1 cellular context compared by ENCODE assay signal in the genomic region with DNA sequence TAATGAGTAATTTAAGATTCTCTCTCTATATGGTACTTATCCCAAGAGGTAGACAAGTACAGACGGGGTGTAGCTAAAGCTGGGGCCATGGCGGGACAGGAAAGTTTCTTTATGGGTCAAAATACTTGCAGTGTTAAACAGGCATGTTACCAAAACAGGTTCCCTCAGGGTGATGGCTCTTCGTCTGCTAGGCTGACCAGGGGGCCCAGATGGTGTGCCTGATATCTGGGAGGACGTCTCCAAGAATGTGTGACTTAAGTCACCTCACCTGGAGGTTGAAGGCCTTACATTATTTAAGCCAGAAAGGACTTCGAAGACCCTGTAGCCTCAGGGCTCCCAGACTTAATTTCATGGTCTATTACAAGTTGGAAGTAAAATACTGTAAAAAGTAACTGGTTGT.
TF ChIP-seq lines count a peak whose summit lies in the region.

No MANE protein-coding gene starts in this region.

TF ChIP-seq in HepG2, 621 proteins besides CTCF, POLR2A, EP300 and RAD21 (continued from another document):
- no peak for TF ChIP-seq ZNF138 (CRISPR knock-in tag; IDR thresholded peaks at IDR 0.05; ENCODE audit: low read depth)
- TF ChIP-seq DMTF1 (CRISPR knock-in tag; IDR thresholded peaks at IDR 0.05) = no peak
- TF ChIP-seq MAZ (IDR thresholded peaks at IDR 0.05; ENCODE audit: borderline replicate concordance, low read depth, low read length) = no peak
- no peak for TF ChIP-seq MAZ (CRISPR knock-in tag; IDR thresholded peaks at IDR 0.05; ENCODE audit: low read depth)
- no peak for TF ChIP-seq ZNF546 (CRISPR knock-in tag; conservative IDR thresholded peaks at IDR 0.05)
- TF ChIP-seq, protein P1, sequence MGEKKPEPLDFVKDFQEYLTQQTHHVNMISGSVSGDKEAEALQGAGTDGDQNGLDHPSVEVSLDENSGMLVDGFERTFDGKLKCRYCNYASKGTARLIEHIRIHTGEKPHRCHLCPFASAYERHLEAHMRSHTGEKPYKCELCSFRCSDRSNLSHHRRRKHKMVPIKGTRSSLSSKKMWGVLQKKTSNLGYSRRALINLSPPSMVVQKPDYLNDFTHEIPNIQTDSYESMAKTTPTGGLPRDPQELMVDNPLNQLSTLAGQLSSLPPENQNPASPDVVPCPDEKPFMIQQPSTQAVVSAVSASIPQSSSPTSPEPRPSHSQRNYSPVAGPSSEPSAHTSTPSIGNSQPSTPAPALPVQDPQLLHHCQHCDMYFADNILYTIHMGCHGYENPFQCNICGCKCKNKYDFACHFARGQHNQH (CRISPR knock-in tag; IDR thresholded peaks at IDR 0.05) = no peak
- TF ChIP-seq SRF (IDR thresholded peaks at IDR 0.05; ENCODE audit: low read depth, low read length) = no peak
- no peak for TF ChIP-seq FOXC1 (CRISPR knock-in tag; IDR thresholded peaks at IDR 0.05; ENCODE audit: borderline replicate concordance)
- TF ChIP-seq ZNF281 (CRISPR knock-in tag; IDR thresholded peaks at IDR 0.05; ENCODE audit: borderline replicate concordance) = no peak
- TF ChIP-seq CHCHD3 (CRISPR knock-in tag; IDR thresholded peaks at IDR 0.05) = no peak
- TF ChIP-seq RCOR2 (CRISPR knock-in tag; IDR thresholded peaks at IDR 0.05) = no peak
- TF ChIP-seq TBL1XR1 (IDR thresholded peaks at IDR 0.05; ENCODE audit: borderline replicate concordance, low read length, partially characterized antibody) = no peak
- no peak for TF ChIP-seq PHF20 (CRISPR knock-in tag; IDR thresholded peaks at IDR 0.05)
- TF ChIP-seq ZNF335 (CRISPR knock-in tag; IDR thresholded peaks at IDR 0.05) = no peak
